In genomic region chr9:62880453-62880852, GRCh38 we compare ENCODE assay signal across 8 cellular contexts.
DNase-seq lines count a peak whose midpoint lies in the region; ATAC-seq, FAIRE-seq and TF ChIP-seq lines count a peak whose summit lies in the region.
"Not testable (repeated sequence)": the region's sequence is repeated elsewhere in the genome, so short reads cannot be mapped to it uniquely, and the experiment has no call there.

No MANE protein-coding gene starts in this region.

- FAIRE-seq in endothelial cell of umbilical vein (lab: Jason Lieb, UNC): not testable (repeated sequence)

- not testable (repeated sequence) for H3K9me1 ChIP-seq in endothelial cell of umbilical vein (replicated peaks; ENCODE audit: control insufficient read depth, extremely low read depth, insufficient read depth, low read length)

- not testable (repeated sequence) for H3K36me3 ChIP-seq in PC-3 (ENCODE audit: low read depth, low read length); endothelial cell of umbilical vein (ENCODE audit: control insufficient read depth in 2 of 2, extremely low read depth in 1 of 2, insufficient read depth in 2 of 2, low read length in 2 of 2); heart left ventricle

- not testable (repeated sequence) for ATAC-seq in PC-3, heart left ventricle

- H3K4me1 ChIP-seq in PC-3 (ENCODE audit: insufficient read depth, low read length); endothelial cell of umbilical vein (ENCODE audit: control insufficient read depth, extremely low read depth, insufficient read depth, low read length); heart left ventricle: not testable (repeated sequence)

- dilution Hi-C loops in endothelial cell of umbilical vein (cut with MboI; ENCODE audit: extremely low pct_ligation_motif_present, low sequenced_read_pairs): not testable (repeated sequence)

- H3K27ac ChIP-seq in PC-3 (ENCODE audit: low read length); endothelial cell of umbilical vein (ENCODE audit: insufficient read depth, low read depth, low read length); heart left ventricle: not testable (repeated sequence)

- not testable (repeated sequence) for H3K79me2 ChIP-seq in PC-3 (ENCODE audit: low read length); endothelial cell of umbilical vein (ENCODE audit: control insufficient read depth, insufficient read depth, low read length)

- H2AFZ ChIP-seq in PC-3 (ENCODE audit: low read length); endothelial cell of umbilical vein (ENCODE audit: low read depth, low read length): not testable (repeated sequence)

- not testable (repeated sequence) for H3K9ac ChIP-seq in PC-3 (ENCODE audit: low read length); endothelial cell of umbilical vein (replicated peaks; ENCODE audit: extremely low read depth, insufficient read depth, low read length)

- H3K27me3 ChIP-seq in PC-3 (ENCODE audit: low read length); endothelial cell of umbilical vein (ENCODE audit: control insufficient read depth in 2 of 2, insufficient read depth in 2 of 2, low read length in 2 of 2); heart left ventricle: not testable (repeated sequence)

- POLR2A ChIA-PET in PC-3 (lab: Charles Lee; ENCODE audit: unreplicated experiment); endothelial cell of umbilical vein (lab: Charles Lee): not testable (repeated sequence)

- TF ChIP-seq CTCF in PC-3 (conservative IDR thresholded peaks at IDR 0.05; ENCODE audit: low read depth, low read length); endothelial cell of umbilical vein (IDR thresholded peaks at IDR 0.05; ENCODE audit: extremely low read depth in 1 of 2, insufficient read depth in 1 of 2, low read depth in 1 of 2, low read length in 2 of 2); heart left ventricle (IDR thresholded peaks at IDR 0.05): not testable (repeated sequence)

- intact Hi-C loops in PC-3 (cut with micrococcal nuclease); endothelial cell of umbilical vein (cut with micrococcal nuclease); heart left ventricle (cut with DNase I): not testable (repeated sequence)

- CTCF ChIA-PET in PC-3 (lab: Charles Lee); endothelial cell of umbilical vein (lab: Charles Lee): not testable (repeated sequence)

- not testable (repeated sequence) for H3F3A ChIP-seq in PC-3 (ENCODE audit: low read length, unreplicated experiment)

- not testable (repeated sequence) for TF ChIP-seq POLR2A in endothelial cell of umbilical vein (IDR thresholded peaks at IDR 0.05; ENCODE audit: low read depth, low read length); heart left ventricle (IDR thresholded peaks at IDR 0.05)

- not testable (repeated sequence) for H3K9me2 ChIP-seq in PC-3 (replicated peaks; ENCODE audit: low read length)

- H4K20me1 ChIP-seq in PC-3 (ENCODE audit: low read length); endothelial cell of umbilical vein (replicated peaks; ENCODE audit: control insufficient read depth, extremely low read depth, insufficient read depth, low read length): not testable (repeated sequence)

- H3K9me3 ChIP-seq in PC-3 (ENCODE audit: low read length); endothelial cell of umbilical vein (replicated peaks; ENCODE audit: control insufficient read depth, insufficient read depth, low read length); heart left ventricle: not testable (repeated sequence)

- peak; percentile 6 for DNase-seq in D341Med (ENCODE audit: low spot score)
- peak; percentile 1 for DNase-seq in PC-3
- DNase-seq in dermis microvascular lymphatic vessel endothelial cell (ENCODE audit: low read depth in 2 of 2): peak; percentile 23 to 55
- peak; percentile 67 for DNase-seq in endothelial cell of umbilical vein (ENCODE audit: low read depth, low spot score)
- peak in 3 of 5 donors; percentile 27 to 57 (median 31) for DNase-seq in heart left ventricle
- peak; percentile 3 for DNase-seq in inferior parietal cortex (ENCODE audit: extremely low spot score)
- peak; percentile 56 for DNase-seq in pons (ENCODE audit: low spot score)
- peak; percentile 3 for DNase-seq in retina

- not testable (repeated sequence) for H3K4me2 ChIP-seq in PC-3 (ENCODE audit: low read length); endothelial cell of umbilical vein (ENCODE audit: insufficient read depth, low read length)

- H3K4me3 ChIP-seq in PC-3 (ENCODE audit: low read length); endothelial cell of umbilical vein (replicated peaks in 1 of 3; ENCODE audit: insufficient read depth in 1 of 3, low read depth in 1 of 3, low read length in 3 of 3); heart left ventricle: not testable (repeated sequence)

- BruUV-seq in PC-3 (replicated peaks; lab: Mats Ljungman, UMichigan); endothelial cell of umbilical vein (replicated peaks; lab: Mats Ljungman, UMichigan): not testable (repeated sequence)

- WGBS in heart left ventricle, 4 donors: 54 to 68% (median 58%) methylated on average over 6 of the region's 6 CpGs

TF ChIP-seq in endothelial cell of umbilical vein, 7 proteins besides CTCF, POLR2A, EP300 and RAD21:
- TF ChIP-seq MAX (IDR thresholded peaks at IDR 0.05; ENCODE audit: insufficient read depth, insufficient read length): peak; percentile 48

Comparison
In these comparisons a context has a peak if more than half of its experiments do, and no peak if none do; other contexts are left out.
1. DNase-seq: peak in every context shown above with its lines; median percentile 67 in endothelial cell of umbilical vein; 56 in pons; 39 in dermis microvascular lymphatic vessel endothelial cell; 31 in heart left ventricle; 6 in D341Med; 3 in inferior parietal cortex; 3 in retina; 1 in PC-3.